Comparison of ENCODE assay signal across 8 cellular contexts in genomic region chr4:98995183-98996055, GRCh38. TPM values are rescaled to one million over a fixed set of nuclear protein-coding genes. Genes with fewer than 3 reads are reported as not detected.
DNase-seq lines count a peak whose midpoint lies in the region; ATAC-seq and TF ChIP-seq lines count a peak whose summit lies in the region.

Gene METAP1, plus strand, starts transcription at chr4:98995721. Its CDS starts 33 bp downstream, at chr4:98995754.

- H3K4me1 Mint-ChIP-seq in activated naive CD8-positive, alpha-beta T cell (ENCODE audit: low read depth) = peaks cover 40% of the 10 kb centered on the region
- H3K4me1 Mint-ChIP-seq in glutamatergic neuron (ENCODE audit: low read depth, unreplicated experiment) (peaks cover 5% of the 10 kb centered on the region), osteocyte (ENCODE audit: unreplicated experiment) (peaks cover 23% of the 10 kb centered on the region)

- H3K9me3 ChIP-seq in thymus (ENCODE audit: control insufficient read depth) = no peaks in the 10 kb centered on the region

- peak within 1 kb of the TSS; percentile 99 for H3K4me3 ChIP-seq in GM12864 (ENCODE audit: low read depth, low read length)
- peak within 1 kb of the TSS; percentile 93 for H3K4me3 ChIP-seq in thymus (ENCODE audit: low read length)

- H3K4me1 ChIP-seq in thymus (ENCODE audit: control insufficient read depth, insufficient read depth, low read length) = peaks cover 2% of the 10 kb centered on the region

- H3K36me3 Mint-ChIP-seq in activated naive CD8-positive, alpha-beta T cell = peaks cover 2% of the 10 kb centered on the region
- H3K36me3 Mint-ChIP-seq in glutamatergic neuron (ENCODE audit: unreplicated experiment) = no peaks in the 10 kb centered on the region
- no peaks in the 10 kb centered on the region for H3K36me3 Mint-ChIP-seq in osteocyte (ENCODE audit: unreplicated experiment)

- no peaks in the 10 kb centered on the region for H3K9me3 Mint-ChIP-seq in activated naive CD8-positive, alpha-beta T cell (ENCODE audit: low read depth)
- H3K9me3 Mint-ChIP-seq in glutamatergic neuron (ENCODE audit: unreplicated experiment) (peaks cover 4% of the 10 kb centered on the region), osteocyte (ENCODE audit: unreplicated experiment) (no peaks in the 10 kb centered on the region)

- WGBS in thymus = under 1% methylated on average over 94 of the region's 94 CpGs

- DNase-seq in GM12864 (ENCODE audit: low read depth) (peak; percentile 91), NCI-H1092 treated with DMSO at 0.1 percent for 48 hours (lab: John Stamatoyannopoulos, UW) (peak; percentile 96), SKM-1 (lab: John Stamatoyannopoulos, UW; ENCODE audit: unreplicated experiment) (peak; percentile 95), glutamatergic neuron (peak; percentile 94), osteocyte (ENCODE audit: extremely low spot score, unreplicated experiment) (peak; percentile 96)

- no peaks in the 10 kb centered on the region for H3K36me3 ChIP-seq in thymus (ENCODE audit: control insufficient read depth, insufficient read depth)

- no peaks in the 10 kb centered on the region for H3K27me3 Mint-ChIP-seq in activated naive CD8-positive, alpha-beta T cell
- no peaks in the 10 kb centered on the region for H3K27me3 Mint-ChIP-seq in glutamatergic neuron (ENCODE audit: unreplicated experiment)
- H3K27me3 Mint-ChIP-seq in osteocyte (ENCODE audit: unreplicated experiment) = no peaks in the 10 kb centered on the region

- ATAC-seq in HG02623 (IDR thresholded peaks at IDR 0.05; ENCODE audit: unreplicated experiment) = peak; percentile 92

- H3K4me3 Mint-ChIP-seq in activated naive CD8-positive, alpha-beta T cell = peak within 1 kb of the TSS; percentile 93
- H3K4me3 Mint-ChIP-seq in glutamatergic neuron (ENCODE audit: unreplicated experiment) (peak within 1 kb of the TSS; percentile 92), osteocyte (ENCODE audit: unreplicated experiment) (peak within 1 kb of the TSS; percentile 88)

- TF ChIP-seq CTCF in GM12864 (IDR thresholded peaks at IDR 0.05; ENCODE audit: low read depth, low read length, missing control alignments) (peak; percentile 72), glutamatergic neuron (IDR thresholded peaks at IDR 0.05; ENCODE audit: partially characterized antibody, unreplicated experiment) (no peak), osteocyte (IDR thresholded peaks at IDR 0.05) (peak; percentile 59)

- H3K27ac Mint-ChIP-seq in activated naive CD8-positive, alpha-beta T cell = peak within 1 kb of the TSS; percentile 97
- H3K27ac Mint-ChIP-seq in glutamatergic neuron (ENCODE audit: unreplicated experiment) (peak within 1 kb of the TSS; percentile 84), osteocyte (ENCODE audit: unreplicated experiment) (peak within 1 kb of the TSS; percentile 93)

- H3K27ac ChIP-seq in thymus (ENCODE audit: low read depth) = peak within 1 kb of the TSS; percentile 94

- H3K27me3 ChIP-seq in thymus (ENCODE audit: control insufficient read depth, insufficient read depth) = no peaks in the 10 kb centered on the region

RNA-seq across cellular contexts. Expression of gene METAP1, which starts in this region (rescaled TPM):
- total RNA-seq in glutamatergic neuron (ENCODE audit: unreplicated experiment) (26.2 TPM), osteocyte (25.3 and 28.7 TPM in 2 replicates)
- 57.7 TPM for polyA plus RNA-seq in thymus

Comparison
In these comparisons a context has a peak if more than half of its experiments do, and no peak if none do; other contexts are left out.
1. Peak in every context shown above with its lines: DNase-seq, ATAC-seq, H3K4me3 ChIP-seq and H3K27ac ChIP-seq.